Comparison of ENCODE assay signal across 1 cellular context in the genomic region with DNA sequence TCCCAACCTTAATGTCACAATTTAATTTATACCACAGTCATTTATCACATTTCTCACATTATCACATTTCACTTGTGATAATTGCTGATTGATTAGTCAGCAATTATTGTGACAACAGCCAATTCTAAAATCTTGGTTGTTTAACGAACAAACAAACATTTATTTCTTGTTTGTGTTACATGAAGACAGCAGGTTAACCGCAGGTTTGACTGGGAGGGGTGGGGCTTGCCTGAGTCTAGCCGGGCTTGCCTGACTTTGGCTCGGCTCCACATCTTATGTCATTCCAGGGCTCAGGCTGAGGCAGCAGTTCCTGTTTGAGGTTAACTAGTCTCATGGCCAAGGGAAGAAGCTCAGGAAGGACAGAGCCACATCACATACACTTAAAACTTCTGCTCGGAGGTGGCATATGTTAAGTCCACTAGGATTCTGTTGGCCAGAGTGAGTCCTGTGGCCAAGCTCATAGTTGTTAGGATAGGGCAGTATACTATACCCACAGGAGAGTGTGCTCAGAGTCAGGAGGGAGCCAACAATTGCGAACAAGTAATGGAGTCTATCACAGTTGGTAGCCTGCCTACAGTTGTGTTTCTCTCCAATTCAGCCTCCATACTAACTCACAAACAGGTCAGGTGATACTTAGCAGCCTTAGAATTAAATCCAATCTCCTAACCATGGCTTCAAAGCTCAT.
TF ChIP-seq lines count a peak whose summit lies in the region.

No MANE protein-coding gene starts in this region.

TF ChIP-seq in GM23338, 12 proteins besides CTCF, POLR2A, EP300 and RAD21 (continued from another document):
- TF ChIP-seq ZNF462 (CRISPR knock-in tag; IDR thresholded peaks at IDR 0.05) (no peak), NANOG (IDR thresholded peaks at IDR 0.05; ENCODE audit: borderline replicate concordance) (no peak)
TF ChIP-seq in GM23338: peak in this region for 0.
